10 cellular contexts compared by ENCODE assay signal in the genomic region with DNA sequence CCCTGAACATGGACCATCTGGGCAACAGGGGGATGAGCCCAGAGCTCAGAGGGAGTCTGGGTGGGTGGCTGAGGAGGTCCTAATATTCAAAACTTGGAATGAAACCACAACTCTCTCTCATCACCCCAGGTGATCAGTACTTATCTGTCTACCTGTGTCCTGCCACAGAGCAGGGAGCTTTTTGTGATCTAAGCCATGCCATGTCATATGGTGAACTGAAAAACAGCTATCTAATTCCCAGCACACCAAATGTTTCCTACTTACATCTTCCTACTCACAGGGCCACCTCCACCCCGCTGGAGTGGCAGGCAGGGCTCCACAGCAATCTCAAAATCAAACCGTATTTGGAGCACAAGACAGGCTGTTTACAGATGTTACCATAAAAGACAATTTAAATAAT.
A peak's percentile ranks its signal among the peaks of the same experiment; 100 is the strongest.
DNase-seq lines count a peak whose midpoint lies in the region; ATAC-seq, FAIRE-seq and TF ChIP-seq lines count a peak whose summit lies in the region.
"Had no signal": no experiment of that assay in that cellular context is flagged by ENCODE, and none has a peak within 500 bp of the region (broad histone marks: within the 10 kb centered on the region; RNA-seq: fewer than 3 reads in every experiment).

No MANE protein-coding gene starts in this region.

- H3K23me2 ChIP-seq in H9 (ENCODE audit: insufficient read length, low read depth, low read length, poor library complexity, severe bottlenecking) = peaks cover 19% of the 10 kb centered on the region

- no peak overlapping the region for H2AK5ac ChIP-seq in H9 (ENCODE audit: insufficient read length, low read length)

- no peak overlapping the region for H3K18ac ChIP-seq in H9 (ENCODE audit: insufficient read length, low read depth, low read length)

- peaks cover 12% of the 10 kb centered on the region for H3K27me3 Mint-ChIP-seq in H9 (ENCODE audit: low read depth)

- H2BK120ac ChIP-seq in H9 (ENCODE audit: low read depth, low read length, poor library complexity, severe bottlenecking) = no peak overlapping the region

- TF ChIP-seq CTCF in H9 (conservative IDR thresholded peaks at IDR 0.05) (no peak), VCaP (conservative IDR thresholded peaks at IDR 0.05) (no peak), gastroesophageal sphincter (IDR thresholded peaks at IDR 0.05) (no peak)

- no peak overlapping the region for H2BK12ac ChIP-seq in H9 (ENCODE audit: insufficient read length, low read depth, low read length)

- no peak overlapping the region for H4K91ac ChIP-seq in H9 (ENCODE audit: insufficient read length, low read depth, low read length)

- H3K9me3 ChIP-seq in H9 (ENCODE audit: control insufficient read depth, low read depth, low read length) (no peaks in the 10 kb centered on the region), gastroesophageal sphincter (no peaks in the 10 kb centered on the region), skeletal muscle satellite cell (replicated peaks; ENCODE audit: low read length) (no peaks in the 10 kb centered on the region)

- no peak for ATAC-seq in gastroesophageal sphincter

- no peak overlapping the region for H3K9ac ChIP-seq in H9 (ENCODE audit: extremely low read depth, insufficient read length, low read length)
- peak overlapping the region; percentile 94 for H3K9ac ChIP-seq in skeletal muscle satellite cell (ENCODE audit: low read depth, low read length)

- no peak for TF ChIP-seq POLR2A in gastroesophageal sphincter (IDR thresholded peaks at IDR 0.05)

- no peak overlapping the region for H3K14ac ChIP-seq in H9 (ENCODE audit: insufficient read depth, low read length)

- no peak for DNase-seq in H9
- DNase-seq in hippocampal formation (lab: John Stamatoyannopoulos, UW) = no peak
- no peak for DNase-seq in frontal cortex (ENCODE audit: low spot score in 2 of 2)
- DNase-seq in NCI-H128 (lab: John Stamatoyannopoulos, UW; ENCODE audit: unreplicated experiment) = no peak
- DNase-seq: activated T-cell treated with anti-CD3 and anti-CD28 coated beads, Interleukin-2, amount 50 U/mL, for 24 hours; NCI-H2227 treated with DMSO at 0.1 percent for 48 hours; WERI-Rb-1 had no signal

- H3K27me3 ChIP-seq in H9 (ENCODE audit: insufficient read depth, low read length) (no peaks in the 10 kb centered on the region; the same call in 1 of the 2 replicates), gastroesophageal sphincter (no peaks in the 10 kb centered on the region), skeletal muscle satellite cell (ENCODE audit: control insufficient read depth, insufficient read depth, low read length) (no peaks in the 10 kb centered on the region)

- H3K79me2 ChIP-seq in H9 (ENCODE audit: insufficient read depth, low read length) = no peaks in the 10 kb centered on the region

- H3T11ph ChIP-seq in H9 (ENCODE audit: low read length) = no peak overlapping the region

- no peak overlapping the region for H4K5ac ChIP-seq in H9 (ENCODE audit: insufficient read length, low read depth, low read length)

- H2BK20ac ChIP-seq in H9 (ENCODE audit: low read depth, low read length, poor library complexity, severe bottlenecking) = no peak overlapping the region

- no peak overlapping the region for H2AFZ ChIP-seq in H9 (ENCODE audit: low read length)

- peaks cover 2 to 3% of the 10 kb centered on the region in 2 experiments for H3K9me3 Mint-ChIP-seq in H9
- H3K9me3 Mint-ChIP-seq: activated T-cell treated with anti-CD3 and anti-CD28 coated beads, Interleukin-2, amount 50 U/mL, for 24 hours had no signal

- H3K27ac ChIP-seq in H9 (ENCODE audit: insufficient read length, low read depth, low read length) (no peak overlapping the region), VCaP (peak overlapping the region; percentile 61), gastroesophageal sphincter (peak overlapping the region; percentile 95 to 100 (median 98))
- H3K27ac ChIP-seq: WERI-Rb-1 had no signal

- no CpG with 5 or more reads among the region's 2 CpGs for WGBS in H9 (ENCODE audit: extremely low coverage, insufficient read length, low lambda C conversion rate)
- 88% methylated on average over 2 of the region's 2 CpGs; no CpG with 5 or more reads in 1 of the 2 donors for WGBS in gastroesophageal sphincter (ENCODE audit: low coverage in 1 of 2), 2 donors

- no peak overlapping the region for H3K27ac Mint-ChIP-seq in H9
- H3K27ac Mint-ChIP-seq: activated T-cell treated with anti-CD3 and anti-CD28 coated beads, Interleukin-2, amount 50 U/mL, for 24 hours had no signal

- no peak for TF ChIP-seq EP300 in gastroesophageal sphincter (IDR thresholded peaks at IDR 0.05)

- no peak overlapping the region for H3K23ac ChIP-seq in H9 (ENCODE audit: insufficient read length, low read depth, low read length)

- H3K56ac ChIP-seq in H9 (ENCODE audit: insufficient read length, low read depth, low read length) = no peak overlapping the region

- no peaks in the 10 kb centered on the region for H3K36me3 ChIP-seq in gastroesophageal sphincter
- no peaks in the 10 kb centered on the region for H3K36me3 ChIP-seq in skeletal muscle satellite cell (ENCODE audit: insufficient read depth, low read length)
- H3K36me3 ChIP-seq: WERI-Rb-1 had no signal

- H3K79me1 ChIP-seq in H9 (ENCODE audit: insufficient read depth, low read depth, low read length, poor library complexity, severe bottlenecking) = no peaks in the 10 kb centered on the region

- no peak overlapping the region for H3K4ac ChIP-seq in H9 (ENCODE audit: low read depth, low read length)

- H3K4me1 ChIP-seq in H9 (ENCODE audit: insufficient read depth, low read length) (peaks cover 7% of the 10 kb centered on the region; the same call in 1 of the 2 replicates), gastroesophageal sphincter (peaks cover 8 to 49% (median 9%) of the 10 kb centered on the region in 3 donors), skeletal muscle satellite cell (ENCODE audit: control insufficient read depth, insufficient read depth, low read length) (peaks cover 41% of the 10 kb centered on the region)

- no peak for FAIRE-seq in frontal cortex (lab: Jason Lieb, UNC)

- peaks cover 2 to 3% (median 3%) of the 10 kb centered on the region in 3 experiments for H3K36me3 Mint-ChIP-seq in H9 (ENCODE audit: insufficient read depth in 1 of 3, low read depth in 3 of 3)

- no peak overlapping the region for H2BK5ac ChIP-seq in H9 (ENCODE audit: insufficient read length, low read length)

- peak overlapping the region; percentile 91 to 96; a peak in 2 of 5 replicates for H3K4me3 Mint-ChIP-seq in H9
- H3K4me3 Mint-ChIP-seq: activated T-cell treated with anti-CD3 and anti-CD28 coated beads, Interleukin-2, amount 50 U/mL, for 24 hours had no signal

- no peak overlapping the region for H2BK15ac ChIP-seq in H9 (ENCODE audit: low read depth, low read length)

- H3K4me2 ChIP-seq in H9 (ENCODE audit: insufficient read depth, insufficient read length, low read length) = no peak overlapping the region
- peak overlapping the region; percentile 99 for H3K4me2 ChIP-seq in skeletal muscle satellite cell (ENCODE audit: low read length)

- no peak overlapping the region for H4K8ac ChIP-seq in H9 (replicated peaks; ENCODE audit: insufficient read length, low read depth, low read length)

- peaks cover 2% of the 10 kb centered on the region for H4K20me1 ChIP-seq in H9 (ENCODE audit: control insufficient read depth, insufficient read depth, insufficient read length)

- H3K4me3 ChIP-seq in gastroesophageal sphincter (no peak overlapping the region), skeletal muscle satellite cell (ENCODE audit: low read length) (peak overlapping the region; percentile 85)

- peaks cover 39 to 40% of the 10 kb centered on the region in 2 experiments for H3K4me1 Mint-ChIP-seq in H9
